ENCODE assay signal across 8 cellular contexts in the genomic region with DNA sequence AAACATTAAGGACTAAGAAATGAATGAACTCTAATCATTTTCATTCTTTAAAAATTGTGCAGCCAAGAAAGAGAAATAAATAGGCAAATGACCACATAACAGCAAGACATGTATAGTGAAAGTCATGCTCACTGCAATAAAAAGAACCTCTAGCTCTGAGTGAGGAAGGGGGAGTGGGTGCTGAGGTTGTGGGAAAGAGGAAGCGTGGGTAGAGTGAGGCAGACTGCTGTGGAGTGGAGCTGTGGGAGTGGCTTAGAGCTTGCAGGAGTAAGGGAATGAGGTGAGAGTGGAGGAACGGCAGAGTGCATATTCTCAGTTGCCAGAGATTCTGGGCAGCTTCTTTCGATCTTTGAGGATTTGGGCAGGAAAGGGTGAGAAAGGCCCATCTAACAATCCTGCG.
DNase-seq lines count a peak whose midpoint lies in the region; ATAC-seq, FAIRE-seq and TF ChIP-seq lines count a peak whose summit lies in the region.
"Had no signal": no experiment of that assay in that cellular context is flagged by ENCODE, and none has a peak within 500 bp of the region (broad histone marks: within the 10 kb centered on the region; RNA-seq: fewer than 3 reads in every experiment).

No MANE protein-coding gene starts in this region.

- H3K4me3 ChIP-seq in OCI-LY3 (ENCODE audit: low read length) = peak overlapping the region; percentile 52

- H2AFZ ChIP-seq in OCI-LY3 (ENCODE audit: low read depth, low read length) = peak overlapping the region; percentile 64

- no peaks in the 10 kb centered on the region for H3K36me3 ChIP-seq in OCI-LY3 (replicated peaks; ENCODE audit: low read depth, low read length)

- no peak for FAIRE-seq in HTR-8/SVneo (lab: Jason Lieb, UNC)

- no peaks in the 10 kb centered on the region for H3K9me3 ChIP-seq in OCI-LY3 (ENCODE audit: insufficient read depth, low read length)
- H3K9me3 ChIP-seq: SK-N-SH had no signal

- DNase-seq in caudate nucleus (lab: John Stamatoyannopoulos, UW) (peak in 36 of 61 donors; percentile 0 to 73 (median 11)), HTR-8/SVneo (ENCODE audit: insufficient read length, low spot score) (no peak)
- DNase-seq in stimulated activated CD8-positive, alpha-beta memory T cell treated with anti-CD3 and anti-CD28 coated beads, Interleukin-4, amount 100 ng/mL, for 48 hours = peak; percentile 46
- DNase-seq: SK-N-SH had no signal

- H3K79me2 ChIP-seq in OCI-LY3 (ENCODE audit: low read length) = no peaks in the 10 kb centered on the region

- peak; percentile 55 for ATAC-seq in GM21529 (IDR thresholded peaks at IDR 0.05; ENCODE audit: unreplicated experiment)
- no peak for ATAC-seq in HG03565 (IDR thresholded peaks at IDR 0.05; ENCODE audit: unreplicated experiment)
- ATAC-seq in HG03378 (IDR thresholded peaks at IDR 0.05; ENCODE audit: unreplicated experiment) = no peak

- no peak for TF ChIP-seq CTCF in OCI-LY3 (IDR thresholded peaks at IDR 0.05; ENCODE audit: low read depth, low read length)

- no peaks in the 10 kb centered on the region for H4K20me1 ChIP-seq in OCI-LY3 (ENCODE audit: insufficient read depth, low read length)

- H3K27me3 ChIP-seq in OCI-LY3 (ENCODE audit: low read depth, low read length) = peaks cover 12% of the 10 kb centered on the region

- peak overlapping the region; percentile 24 for H3K9ac ChIP-seq in OCI-LY3 (ENCODE audit: low read length)
- H3K9ac ChIP-seq: SK-N-SH had no signal

- peaks cover 15% of the 10 kb centered on the region for H3K4me1 ChIP-seq in OCI-LY3 (ENCODE audit: low read length)

- peak overlapping the region; percentile 79 for H3K4me2 ChIP-seq in OCI-LY3 (ENCODE audit: low read length)
- H3K4me2 ChIP-seq: SK-N-SH had no signal

- H3K27ac ChIP-seq in OCI-LY3 (ENCODE audit: low read length) = peak overlapping the region; percentile 61
- no peak overlapping the region for H3K27ac ChIP-seq in caudate nucleus (ENCODE audit: low read depth, low read length)
